Comparison of ENCODE assay signal across 8 cellular contexts in genomic region chr19:45809643-45810159, GRCh38. TPM values are rescaled to one million over a fixed set of nuclear protein-coding genes. Genes with fewer than 3 reads are reported as not detected.
DNase-seq lines count a peak whose midpoint lies in the region; TF ChIP-seq lines count a peak whose summit lies in the region.

No MANE protein-coding gene starts in this region.

- H3K9ac ChIP-seq in SK-N-MC (ENCODE audit: insufficient read length): no peak overlapping the region
- no peak overlapping the region for H3K9ac ChIP-seq in colonic mucosa (ENCODE audit: low read depth in 2 of 2, low read length in 2 of 2)

- H3K27ac ChIP-seq in SK-N-MC (peak overlapping the region; percentile 74; the same call in 1 of the 2 replicates), colonic mucosa (no peak overlapping the region)

- no peak for TF ChIP-seq CTCF in colonic mucosa (IDR thresholded peaks at IDR 0.05)

- H3K4me3 ChIP-seq in SK-N-MC (no peak overlapping the region), colonic mucosa (no peak overlapping the region)

- POLR2A ChIA-PET in HEK293T (lab: Yijun Ruan, JAX): no interaction called here

- DNase-seq in COR-L47 (lab: John Stamatoyannopoulos, UW) (peak; percentile 47), HS-27A (ENCODE audit: low read depth) (peak; percentile 39), SK-N-MC (ENCODE audit: low read depth, low spot score) (no peak), iris pigment epithelial cell (ENCODE audit: low read depth) (peak; percentile 86), AG08396 (ENCODE audit: low spot score) (no peak), HEK293T (ENCODE audit: extremely low spot score) (no peak), iPS-NIHi11 (ENCODE audit: low spot score) (no peak), colonic mucosa (no peak)

- no peaks in the 10 kb centered on the region for H3K9me3 ChIP-seq in SK-N-MC (ENCODE audit: low read depth, low read length)
- no peaks in the 10 kb centered on the region for H3K9me3 ChIP-seq in colonic mucosa

- no peaks in the 10 kb centered on the region for H3K36me3 ChIP-seq in SK-N-MC (ENCODE audit: insufficient read depth, low read length)
- no peaks in the 10 kb centered on the region for H3K36me3 ChIP-seq in colonic mucosa

- H3K4me1 ChIP-seq in colonic mucosa: no peaks in the 10 kb centered on the region

- intact Hi-C loops in colonic mucosa (cut with DNase I): loop anchor here (10.0 kb wide), 1 partner anchor 75 kb away; the partner anchor contains the start of gene IRF2BP1

- CTCF ChIA-PET in HEK293T (lab: Yijun Ruan, JAX): no interaction called here

- no peaks in the 10 kb centered on the region for H3K27me3 ChIP-seq in colonic mucosa

TF ChIP-seq in HEK293T, 16 proteins besides CTCF, POLR2A, EP300 and RAD21:
- TF ChIP-seq LEF1 (IDR thresholded peaks at IDR 0.05; ENCODE audit: borderline replicate concordance) (no peak), ELF4 (IDR thresholded peaks at IDR 0.05) (no peak), ZNF384 (IDR thresholded peaks at IDR 0.05) (no peak), ARNT (IDR thresholded peaks at IDR 0.05) (no peak), NFRKB (IDR thresholded peaks at IDR 0.05) (no peak), HDGF (IDR thresholded peaks at IDR 0.05; ENCODE audit: borderline replicate concordance) (no peak)

RNA-seq across cellular contexts. Expression of gene RSPH6A, which starts 5.4 kb away (rescaled TPM):
- under 1 TPM in 1 of 2 donors, not detected in 1; 0.12 TPM for total RNA-seq in colonic mucosa

RNA-seq across cellular contexts. Expression of gene DMWD, which starts 17.1 kb away (rescaled TPM):
- 10 to 100 TPM; 29.1 to 43.6 TPM for total RNA-seq in colonic mucosa

RNA-seq across cellular contexts. Expression of gene DMPK, which starts 27.4 kb away (rescaled TPM):
- 10 to 100 TPM; 30.6 to 36.0 TPM for total RNA-seq in colonic mucosa

RNA-seq across cellular contexts. Expression of gene SIX5, which starts 40.6 kb away (rescaled TPM):
- total RNA-seq in colonic mucosa: 10 to 100 TPM; 11.0 to 15.8 TPM

RNA-seq across cellular contexts. Expression of gene SYMPK, which starts 53.2 kb away (rescaled TPM):
- 100 to 1,000 TPM in 1 of 2 donors, 10 to 100 TPM in 1; 55.7 to 101 TPM for total RNA-seq in colonic mucosa

Comparison
In these comparisons a context has a peak if more than half of its experiments do, and no peak if none do; other contexts are left out.
1. DNase-seq: peak in COR-L47 (single experiment), HS-27A (single experiment) and iris pigment epithelial cell (single experiment); none in SK-N-MC (single experiment), AG08396 (single experiment), HEK293T (single experiment), iPS-NIHi11 (single experiment) and colonic mucosa (single experiment).